Comparison of ENCODE assay signal across 8 cellular contexts in genomic region chr7:24573554-24574338, GRCh38. TPM values are rescaled to one million over a fixed set of nuclear protein-coding genes. Genes with fewer than 3 reads are reported as not detected.
DNase-seq lines count a peak whose midpoint lies in the region; ATAC-seq and TF ChIP-seq lines count a peak whose summit lies in the region.

No MANE protein-coding gene starts in this region.

- ATAC-seq in GM21526 (IDR thresholded peaks at IDR 0.05; ENCODE audit: low FRiP score, unreplicated experiment) (peak; percentile 35), body of pancreas (peak; percentile 60)

- no peaks in the 10 kb centered on the region for H3K36me3 ChIP-seq in HUES6 (ENCODE audit: control insufficient read depth, insufficient read depth, low read length)
- H3K36me3 ChIP-seq in body of pancreas (replicated peaks in 1 of 2; ENCODE audit: insufficient read depth in 1 of 2, low read depth in 2 of 2): no peaks in the 10 kb centered on the region
- H3K36me3 ChIP-seq in skeletal muscle tissue (ENCODE audit: control insufficient read depth in 3 of 3, insufficient read depth in 3 of 3, low read length in 3 of 3): no peaks in the 10 kb centered on the region

- peak in 1 of 7 experiments; percentile 13 for TF ChIP-seq CTCF in body of pancreas (IDR thresholded peaks at IDR 0.05)

- DNase-seq in ELR (ENCODE audit: low read depth) (peak; percentile 74), T-helper 1 cell (peak; percentile 13 to 52 (median 20)), body of pancreas (peak; percentile 50 to 67 (median 54)), iPS-NIHi11 (ENCODE audit: low spot score) (peak; percentile 76), epidermal melanocyte (ENCODE audit: insufficient read length, low spot score) (no peak)

- H3K27me3 ChIP-seq in HUES6 (ENCODE audit: control insufficient read depth, insufficient read depth, low read length) (peaks cover 10% of the 10 kb centered on the region), body of pancreas (no peaks in the 10 kb centered on the region), skeletal muscle tissue (ENCODE audit: control insufficient read depth in 3 of 3, insufficient read depth in 3 of 3, low read length in 3 of 3) (no peaks in the 10 kb centered on the region)

- H3K27ac ChIP-seq in HUES6 (ENCODE audit: low read depth, low read length) (peak overlapping the region; percentile 6; the same call in 1 of the 2 replicates), body of pancreas (peak overlapping the region; percentile 84 to 90 (median 88)), skeletal muscle tissue (ENCODE audit: low read depth, low read length) (peak overlapping the region; percentile 57)

- peak overlapping the region; percentile 75 for H3K9ac ChIP-seq in HUES6 (ENCODE audit: low read length)
- peak overlapping the region; percentile 84 to 87 (median 86) for H3K9ac ChIP-seq in skeletal muscle tissue (ENCODE audit: low read depth in 1 of 3, low read length in 3 of 3)

- 0% methylated on average over 29 to 66 of the region's 101 CpGs for WGBS in body of pancreas, 2 donors

- intact Hi-C loops in body of pancreas (cut with DNase I): loop anchor here (10.0 kb wide), 1 partner anchor 91 kb away; no protein-coding TSS in a partner anchor

- TF ChIP-seq POLR2A in body of pancreas (IDR thresholded peaks at IDR 0.05): peak in 2 of 3 donors; percentile 24 to 41

- peaks cover 47% of the 10 kb centered on the region for H3K4me1 ChIP-seq in HUES6 (ENCODE audit: control insufficient read depth, insufficient read depth, low read length)
- H3K4me1 ChIP-seq in body of pancreas: peaks cover 37% of the 10 kb centered on the region
- peaks cover 8 to 17% (median 16%) of the 10 kb centered on the region in 3 donors for H3K4me1 ChIP-seq in skeletal muscle tissue (ENCODE audit: control insufficient read depth in 3 of 3, insufficient read depth in 3 of 3, low read length in 3 of 3)

- H3K9me3 ChIP-seq in HUES6 (ENCODE audit: control insufficient read depth, insufficient read depth, low read depth, low read length): no peaks in the 10 kb centered on the region
- no peaks in the 10 kb centered on the region for H3K9me3 ChIP-seq in body of pancreas
- no peaks in the 10 kb centered on the region for H3K9me3 ChIP-seq in skeletal muscle tissue (ENCODE audit: control insufficient read depth in 3 of 3, low read length in 3 of 3)

- H3K4me3 ChIP-seq in HUES6 (ENCODE audit: low read depth, low read length) (peak overlapping the region; percentile 85), body of pancreas (peak overlapping the region; percentile 45 to 70), skeletal muscle tissue (ENCODE audit: low read length in 3 of 3) (peak overlapping the region; percentile 77 to 82 (median 79))

RNA-seq across cellular contexts. Expression of gene PALS2, which starts 0.5 kb away (rescaled TPM):
- total RNA-seq in body of pancreas: 10 to 100 TPM; 11.7 to 17.1 TPM
- 33.4 TPM for total RNA-seq in skeletal muscle tissue

Comparison
In these comparisons a context has a peak if more than half of its experiments do, and no peak if none do; other contexts are left out.
1. H3K27ac ChIP-seq: peak in every context shown above with its lines; median percentile 88 in body of pancreas; 57 in skeletal muscle tissue; 6 in HUES6.